ENCODE assay signal across 8 cellular contexts in the genomic region with DNA sequence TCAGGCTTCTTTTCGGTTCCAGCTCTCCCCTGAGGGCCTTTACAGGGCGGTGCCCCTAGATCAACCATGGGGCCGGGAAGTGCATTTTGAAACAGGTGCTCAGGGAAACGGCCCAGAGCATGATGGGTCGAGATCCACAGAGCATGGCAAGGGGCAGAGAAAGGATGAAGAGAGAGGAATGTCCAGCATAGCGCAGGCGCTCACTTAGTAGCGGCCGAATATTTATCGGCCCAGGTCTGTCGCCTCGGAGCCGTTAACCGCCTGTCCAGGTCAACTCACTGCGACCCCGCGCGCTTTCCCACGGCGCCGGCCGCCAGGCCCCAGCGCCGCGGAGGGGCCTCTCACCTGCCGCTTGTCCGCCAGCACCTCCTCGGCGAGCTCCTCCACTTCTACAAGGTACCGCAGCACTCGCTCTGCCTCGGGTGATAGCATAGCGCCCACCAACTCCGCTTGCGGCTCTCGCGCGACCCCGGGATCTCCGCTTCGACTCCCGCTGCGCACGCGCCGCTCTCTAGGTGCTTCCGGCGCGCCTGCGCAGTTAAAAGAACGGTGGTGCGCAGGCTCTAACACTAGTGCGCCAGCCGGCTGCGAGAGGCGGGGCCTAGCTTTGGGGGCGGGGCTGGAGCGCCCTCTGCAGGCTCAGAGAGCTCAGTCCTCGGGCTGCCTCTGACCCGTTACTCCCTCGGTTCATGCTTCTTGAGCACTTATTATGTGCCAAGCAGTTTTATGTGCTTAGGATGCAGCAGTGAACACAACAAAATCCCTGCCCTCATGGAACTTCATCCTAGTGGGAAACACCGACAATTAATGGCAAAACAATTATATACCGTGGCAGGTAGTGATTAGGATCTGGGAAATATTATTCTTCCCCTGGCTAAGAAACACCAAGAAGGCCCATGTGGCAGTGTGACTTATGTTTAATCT.
A peak's percentile ranks its signal among the peaks of the same experiment; 100 is the strongest.
DNase-seq lines count a peak whose midpoint lies in the region; ATAC-seq lines count a peak whose summit lies in the region.

A gene (minus strand): TSS at position 517 of the 924 bp plus-strand sequence. CDS start 85 bp downstream, at position 432.

- ATAC-seq in GM19328 (IDR thresholded peaks at IDR 0.05; ENCODE audit: unreplicated experiment), result peak; percentile 96
- peak; percentile 87 for ATAC-seq in HG03469 (IDR thresholded peaks at IDR 0.05; ENCODE audit: unreplicated experiment)

- peak; percentile 100 for DNase-seq in CD1c-positive myeloid dendritic cell (ENCODE audit: extremely low spot score)
- peak; percentile 91 for DNase-seq in NCI-H524 treated with DMSO at 0.1 percent for 48 hours (lab: John Stamatoyannopoulos, UW)
- peak; percentile 95 to 96 for DNase-seq in activated CD4-positive, alpha-beta T cell treated with anti-CD3 and anti-CD28 coated beads for 4 hours
- DNase-seq in cortex of kidney (lab: John Stamatoyannopoulos, UW), result peak; percentile 66
- DNase-seq in left kidney (ENCODE audit: low read depth, low spot score), result peak; percentile 99
- peak; percentile 96 for DNase-seq in stimulated activated CD4-positive, alpha-beta T cell treated with anti-CD3 and anti-CD28 coated beads, Interleukin-1b, Interleukin-23, amount 100 ng/mL, for 48 hours

Comparison
In these comparisons a context has a peak if more than half of its experiments do, and no peak if none do; other contexts are left out.
1. Peak in every context shown above with its lines: DNase-seq and ATAC-seq.